ENCODE assay signal across 22 cellular contexts in the genomic region with DNA sequence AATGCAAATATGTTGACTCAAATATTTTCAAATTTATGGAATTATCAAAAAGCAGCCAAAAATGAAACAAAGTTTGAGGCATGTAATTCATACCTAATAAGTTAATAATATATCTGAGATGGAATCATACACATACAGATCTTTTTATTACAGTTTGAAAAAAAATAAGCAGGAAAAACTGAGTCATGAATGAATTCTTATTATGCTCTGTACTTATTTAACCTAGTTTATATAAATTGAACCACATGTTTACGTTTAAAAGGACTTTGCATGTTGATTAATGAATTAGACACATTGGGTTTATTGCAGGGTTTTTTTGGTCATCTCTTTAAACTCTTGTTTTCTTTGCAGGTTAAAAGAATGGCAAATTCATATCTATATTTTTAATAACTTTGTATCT. TPM values are rescaled to one million over a fixed set of nuclear protein-coding genes. Genes with fewer than 3 reads are reported as not detected.
DNase-seq lines count a peak whose midpoint lies in the region; ATAC-seq, FAIRE-seq and TF ChIP-seq lines count a peak whose summit lies in the region.
"Had no signal": no experiment of that assay in that cellular context is flagged by ENCODE, and none has a peak within 500 bp of the region (broad histone marks: within the 10 kb centered on the region; RNA-seq: fewer than 3 reads in every experiment).

No MANE protein-coding gene starts in this region.

- no peak overlapping the region for H3K18ac ChIP-seq in IMR-90 (ENCODE audit: low read depth, low read length)

- H3K36me3 ChIP-seq in IMR-90 (ENCODE audit: control insufficient read depth, insufficient read depth, low read length), result peaks cover 9% of the 10 kb centered on the region; the same call in 1 of the 2 replicates
- peaks cover 12 to 28% of the 10 kb centered on the region in 2 donors for H3K36me3 ChIP-seq in kidney (ENCODE audit: control insufficient read depth in 1 of 2, insufficient read depth in 2 of 2, low read length in 2 of 2)
- no peaks in the 10 kb centered on the region for H3K36me3 ChIP-seq in ovary

- POLR2A ChIA-PET in IMR-90 (lab: Charles Lee; ENCODE audit: unreplicated experiment), result no interaction called here

- no peak overlapping the region; the same call in 1 of the 2 replicates for H3K4me2 ChIP-seq in IMR-90 (ENCODE audit: low read depth, low read length)
- H3K4me2 ChIP-seq: A549, GM23338 had no signal

- DNase-seq in COLO829 (ENCODE audit: low spot score) (peak; percentile 37), IMR-90 (peak; percentile 72), kidney (no peak), DMS153 treated with DMSO at 0.1 percent for 48 hours (lab: John Stamatoyannopoulos, UW; ENCODE audit: unreplicated experiment) (no peak), ACHN (no peak), ovary (no peak)
- DNase-seq: 8988T; C1 segment of cervical spinal cord; Caco-2; CD4-positive, alpha-beta memory T cell; DMS153; DMS79; EL; GF-D8; H9 had no signal

- H4K91ac ChIP-seq in IMR-90 (ENCODE audit: insufficient read depth, low read depth, low read length), result no peak overlapping the region

- H2AK5ac ChIP-seq in IMR-90 (ENCODE audit: low read depth, low read length), result no peak overlapping the region

- H3K9ac ChIP-seq in IMR-90 (ENCODE audit: low read depth, low read length) (no peak overlapping the region), kidney (ENCODE audit: low read length in 2 of 2) (no peak overlapping the region)

- no peak for TF ChIP-seq POLR2A in IMR-90 (IDR thresholded peaks at IDR 0.05; ENCODE audit: low read depth, low read length)
- TF ChIP-seq POLR2A in ovary (IDR thresholded peaks at IDR 0.05), result no peak

- H3K4ac ChIP-seq in IMR-90 (ENCODE audit: low read depth, low read length), result no peak overlapping the region

- CTCF ChIA-PET in IMR-90 (lab: Yijun Ruan, JAX), result no interaction called here

- TF ChIP-seq EP300 in ovary (IDR thresholded peaks at IDR 0.05), result no peak

- intact Hi-C loops in IMR-90 (cut with micrococcal nuclease) (no loop called here), kidney (cut with DNase I) (no loop called here), ovary (cut with DNase I) (no loop called here)

- H2BK5ac ChIP-seq in IMR-90 (ENCODE audit: low read depth, low read length, poor library complexity, severe bottlenecking), result no peak overlapping the region

- H3K14ac ChIP-seq in IMR-90 (replicated peaks; ENCODE audit: low read depth, low read length), result no peak overlapping the region

- H2AK9ac ChIP-seq in IMR-90 (replicated peaks; ENCODE audit: low read depth, low read length, poor library complexity), result no peak overlapping the region

- FAIRE-seq in colon (lab: Jason Lieb, UNC) (peak; percentile 66), kidney (lab: Jason Lieb, UNC) (peak; percentile 29)
- FAIRE-seq: A549, GM12891, GM18507 had no signal

- H3K4me1 ChIP-seq in IMR-90 (ENCODE audit: control insufficient read depth, insufficient read depth, low read length) (peaks cover 8% of the 10 kb centered on the region), kidney (ENCODE audit: control insufficient read depth in 1 of 2, insufficient read depth in 1 of 2, low read depth in 1 of 2, low read length in 2 of 2) (no peaks in the 10 kb centered on the region), ovary (ENCODE audit: insufficient read depth) (no peaks in the 10 kb centered on the region)
- H3K4me1 ChIP-seq: A549 had no signal

- H2BK15ac ChIP-seq in IMR-90 (ENCODE audit: low read depth, low read length), result no peak overlapping the region

- H2AFZ ChIP-seq in IMR-90 (replicated peaks; ENCODE audit: low read length, poor library complexity), result no peak overlapping the region
- H2AFZ ChIP-seq: GM23338 had no signal

- no peaks in the 10 kb centered on the region; a peak in 1 of 4 replicates for H3K79me1 ChIP-seq in IMR-90 (ENCODE audit: low read depth in 1 of 2, low read length in 2 of 2)

- H3K9me3 ChIP-seq in IMR-90 (ENCODE audit: control insufficient read depth, insufficient read depth, low read length) (no peaks in the 10 kb centered on the region), kidney (ENCODE audit: control insufficient read depth in 1 of 2, low read length in 2 of 2) (no peaks in the 10 kb centered on the region), ovary (no peaks in the 10 kb centered on the region)
- H3K9me3 ChIP-seq: A549, Caco-2 had no signal

- no peaks in the 10 kb centered on the region for H4K20me1 ChIP-seq in IMR-90 (ENCODE audit: insufficient read depth, low read length)

- no peaks in the 10 kb centered on the region; the same call in 1 of the 2 replicates for H3K9me1 ChIP-seq in IMR-90 (ENCODE audit: insufficient read depth, low read length)

- no peak overlapping the region for H3K27ac ChIP-seq in IMR-90 (ENCODE audit: insufficient read depth, low read length)
- H3K27ac ChIP-seq in kidney (ENCODE audit: low read depth in 2 of 2, low read length in 2 of 2), result no peak overlapping the region
- H3K27ac ChIP-seq in ovary, result no peak overlapping the region
- H3K27ac ChIP-seq: A549 had no signal

- H4K5ac ChIP-seq in IMR-90 (ENCODE audit: low read depth, low read length), result no peak overlapping the region

- peak; percentile 65 for ATAC-seq in IMR-90 (ENCODE audit: low read depth)
- ATAC-seq: A549, GM23338, HCT116 had no signal

- H4K8ac ChIP-seq in IMR-90 (ENCODE audit: low read depth in 2 of 2, low read length in 2 of 2), result no peak overlapping the region

- no peaks in the 10 kb centered on the region for H3K27me3 ChIP-seq in IMR-90 (ENCODE audit: control insufficient read depth, insufficient read depth, low read length)
- H3K27me3 ChIP-seq in ovary, result no peaks in the 10 kb centered on the region

- H3K56ac ChIP-seq in IMR-90 (ENCODE audit: extremely low read depth, insufficient read depth, low read length), result no peak overlapping the region

- H3K4me3 ChIP-seq in IMR-90 (ENCODE audit: insufficient read depth, low read depth, low read length), result no peak overlapping the region
- no peak overlapping the region for H3K4me3 ChIP-seq in kidney (ENCODE audit: low read length in 2 of 2)
- H3K4me3 ChIP-seq in ovary, result no peak overlapping the region
- H3K4me3 ChIP-seq: A549, GM23338 had no signal

- no peak overlapping the region for H2BK20ac ChIP-seq in IMR-90 (ENCODE audit: low read depth, low read length)

- dilution Hi-C loops in IMR-90 (cut with HindIII; ENCODE audit: low sequenced_read_pairs, unreplicated experiment), result no loop called here

- in situ Hi-C loops in IMR-90 (cut with MboI; ENCODE audit: low sequenced_read_pairs), result no loop called here
- in situ Hi-C loops in ACHN (cut with HindIII; ENCODE audit: low pct_ligation_motif_present, low pct_unique_long_range_greater_than_20kb, low sequenced_read_pairs), result no loop called here

- no TSS peak for BruUV-seq in IMR-90 (replicated peaks; lab: Mats Ljungman, UMichigan)

- no peak overlapping the region for H2BK120ac ChIP-seq in IMR-90 (ENCODE audit: low read depth, low read length)

- TF ChIP-seq CTCF in IMR-90 (conservative IDR thresholded peaks at IDR 0.05; ENCODE audit: low read depth, low read length) (no peak), kidney (IDR thresholded peaks at IDR 0.05; ENCODE audit: borderline replicate concordance, extremely low read depth, insufficient read depth) (no peak), ovary (IDR thresholded peaks at IDR 0.05) (no peak)

- TF ChIP-seq RAD21 in IMR-90 (IDR thresholded peaks at IDR 0.05; ENCODE audit: low read length), result no peak

- H3K23ac ChIP-seq in IMR-90 (ENCODE audit: low read depth, low read length), result no peak overlapping the region

- no CpG with 5 or more reads among the region's 1 CpG for WGBS in IMR-90 (ENCODE audit: extremely low coverage in 2 of 2, insufficient read length in 1 of 2), 2 experiments
- 86 to 93% (median 93%) methylated on average over 1 of the region's 1 CpG for WGBS in ovary, 3 donors

TF ChIP-seq in IMR-90, 13 proteins besides CTCF, POLR2A, EP300 and RAD21:
- TF ChIP-seq RCOR1 (IDR thresholded peaks at IDR 0.05; ENCODE audit: insufficient replicate concordance, low read length) (no peak), FOS (IDR thresholded peaks at IDR 0.05; ENCODE audit: low read depth, low read length) (0 out of 2 replicates have a peak, but pooled peaks have one; percentile 25), RFX5 (IDR thresholded peaks at IDR 0.05; ENCODE audit: low read depth, low read length) (no peak), MXI1 (IDR thresholded peaks at IDR 0.05; ENCODE audit: borderline replicate concordance, low read depth, low read length) (no peak)

RNA-seq across cellular contexts. Expression of a gene that starts 40.9 kb away (rescaled TPM):
- total RNA-seq in IMR-90 (2012; rRNA removed) (23.1 and 75.3 TPM in 2 replicates), kidney (92.1 TPM), ovary (10 to 100 TPM; 52.2 to 71.5 (median 64.1) TPM)
- polyA plus RNA-seq in IMR-90 (2012; rRNA removed) (24.0 and 31.9 TPM in 2 replicates), kidney (ENCODE audit: insufficient read depth, low read depth, low replicate concordance) (55.8 TPM), ovary (100 to 1,000 TPM in 1 of 2 donors, 10 to 100 TPM in 1; 38.8 to 109 TPM)
- polyA plus RNA-seq in IMR-90 (2012; cell fraction: cytosol; rRNA removed), result 9.1 and 14.8 TPM in 2 replicates
- polyA plus RNA-seq in IMR-90 (2012; cell fraction: nucleus; rRNA removed; ENCODE audit: low replicate concordance), result 5.9 and 9.6 TPM in 2 replicates

RNA-seq across cellular contexts. Expression of a gene that starts 41.6 kb away (rescaled TPM):
- total RNA-seq in IMR-90 (2012; rRNA removed), result not detected in 2 replicates
- 0.12 TPM in 1 of 2 replicates, not detected in the other for polyA plus RNA-seq in IMR-90 (2012; rRNA removed)
- polyA plus RNA-seq in IMR-90 (2012; cell fraction: cytosol; rRNA removed), result 0.03 and 0.13 TPM in 2 replicates
- polyA plus RNA-seq in IMR-90 (2012; cell fraction: nucleus; rRNA removed; ENCODE audit: low replicate concordance), result 0.03 and 0.18 TPM in 2 replicates
- not detected for total RNA-seq in kidney
- 0.19 TPM for polyA plus RNA-seq in kidney (ENCODE audit: insufficient read depth, low read depth, low replicate concordance)
- not detected for total RNA-seq in ovary
- polyA plus RNA-seq in ovary, result not detected
- total RNA-seq: Caco-2; CD4-positive, alpha-beta memory T cell; GM23338; H4 had no signal
- polyA plus RNA-seq: CD4-positive, alpha-beta memory T cell; GM23338 had no signal

Comparison
In these comparisons a context has a peak if more than half of its experiments do, and no peak if none do; other contexts are left out.
1. DNase-seq: peak in COLO829 (single experiment) and IMR-90 (single experiment); none in kidney (single experiment), DMS153 treated with DMSO at 0.1 percent for 48 hours (single experiment), ACHN (single experiment) and ovary (0 of 5).